ENCODE assay signal across 27 cellular contexts in genomic region chr9:4016789-4017188, GRCh38.
"Had no signal": no experiment of that assay in that cellular context is flagged by ENCODE, and none has a peak within 500 bp of the region (broad histone marks: within the 10 kb centered on the region; RNA-seq: fewer than 3 reads in every experiment).

No MANE protein-coding gene starts in this region.

- H3K27ac Mint-ChIP-seq: activated CD4-positive, alpha-beta memory T cell treated with anti-CD3 and anti-CD28 coated beads for 36 hours; activated naive CD4-positive, alpha-beta T cell treated with anti-CD3 and anti-CD28 coated beads for 36 hours; activated naive CD8-positive, alpha-beta T cell treated with anti-CD3 and anti-CD28 coated beads for 36 hours; activated T-helper 17 cell treated with anti-CD3 and anti-CD28 coated beads, Interleukin-2, amount 50 U/mL, for 72 hours; T-helper 17 cell; WTC11 had no signal

- ATAC-seq: activated T-helper 17 cell treated with anti-CD3 and anti-CD28 coated beads, Interleukin-2, amount 50 U/mL, for 72 hours; K562; T-helper 17 cell; WTC11 had no signal

- H3K36me3 Mint-ChIP-seq: activated CD4-positive, alpha-beta memory T cell treated with anti-CD3 and anti-CD28 coated beads for 36 hours; activated naive CD8-positive, alpha-beta T cell treated with anti-CD3 and anti-CD28 coated beads for 36 hours; WTC11 had no signal

- DNase-seq: activated CD4-positive, alpha-beta memory T cell treated with anti-CD3 and anti-CD28 coated beads for 36 hours; activated CD4-positive, alpha-beta T cell treated with anti-CD3 and anti-CD28 coated beads for 48 hours; activated CD4-positive, CD25-positive, alpha-beta regulatory T cell treated with anti-CD3 and anti-CD28 coated beads, Interleukin-2, amount 50 U/mL, for 72 hours; activated gamma-delta T cell; activated naive CD4-positive, alpha-beta T cell treated with anti-CD3 and anti-CD28 coated beads for 36 hours; activated naive CD8-positive, alpha-beta T cell treated with anti-CD3 and anti-CD28 coated beads for 36 hours; activated T-cell treated with anti-CD3 and anti-CD28 coated beads for 4 hours; activated T-cell treated with anti-CD3 and anti-CD28 coated beads, Interleukin-2, amount 50 U/mL, for 48 hours; adrenal gland; aorta; caudate nucleus; colonic mucosa; Karpas-422; MM.1S; NCI-H1105 treated with DMSO at 0.1 percent for 48 hours; NCI-H1436 treated with DMSO at 0.1 percent for 48 hours; NCI-H2081 treated with DMSO at 0.1 percent for 48 hours; NCI-H2227 treated with DMSO at 0.1 percent for 48 hours; NCI-H446 treated with DMSO at 0.1 percent for 48 hours; NCI-H526 treated with DMSO at 0.1 percent for 48 hours; NCI-H82; SHP77; T-helper 17 cell; T-helper 9 cell had no signal

- H3K9me3 Mint-ChIP-seq: activated CD4-positive, alpha-beta memory T cell treated with anti-CD3 and anti-CD28 coated beads for 36 hours; activated naive CD4-positive, alpha-beta T cell treated with anti-CD3 and anti-CD28 coated beads for 36 hours; activated naive CD8-positive, alpha-beta T cell treated with anti-CD3 and anti-CD28 coated beads for 36 hours; activated T-helper 17 cell treated with anti-CD3 and anti-CD28 coated beads, Interleukin-2, amount 50 U/mL, for 72 hours; WTC11 had no signal
